Comparison of ENCODE assay signal across 1 cellular context in genomic region chr10:103558916-103559315, GRCh38.
TF ChIP-seq lines count a peak whose summit lies in the region.

No MANE protein-coding gene starts in this region.

TF ChIP-seq in SK-N-SH treated with all-trans-retinoic acid at 6 μM for 48 hours, 23 proteins besides CTCF, POLR2A, EP300 and RAD21 (continued from another document):
- TF ChIP-seq ZFP3 (CRISPR knock-in tag; IDR thresholded peaks at IDR 0.05) (no peak), POU6F1 (CRISPR knock-in tag; IDR thresholded peaks at IDR 0.05; ENCODE audit: borderline replicate concordance, low read depth) (no peak), CSDC2 (CRISPR knock-in tag; IDR thresholded peaks at IDR 0.05) (no peak), OSR1 (CRISPR knock-in tag; IDR thresholded peaks at IDR 0.05) (no peak), ZNF565 (CRISPR knock-in tag; conservative IDR thresholded peaks at IDR 0.05; ENCODE audit: low read depth) (no peak), CSRNP3 (CRISPR knock-in tag; IDR thresholded peaks at IDR 0.05) (no peak), BACH2 (CRISPR knock-in tag; IDR thresholded peaks at IDR 0.05; ENCODE audit: borderline replicate concordance) (no peak), GLIS3 (CRISPR knock-in tag; IDR thresholded peaks at IDR 0.05) (no peak), ZNF8 (CRISPR knock-in tag; IDR thresholded peaks at IDR 0.05) (no peak), ISL1 (CRISPR knock-in tag; IDR thresholded peaks at IDR 0.05) (no peak), ARNTL (CRISPR knock-in tag; IDR thresholded peaks at IDR 0.05; ENCODE audit: borderline replicate concordance, low read depth) (no peak)
